14 cellular contexts compared by ENCODE assay signal in the genomic region with DNA sequence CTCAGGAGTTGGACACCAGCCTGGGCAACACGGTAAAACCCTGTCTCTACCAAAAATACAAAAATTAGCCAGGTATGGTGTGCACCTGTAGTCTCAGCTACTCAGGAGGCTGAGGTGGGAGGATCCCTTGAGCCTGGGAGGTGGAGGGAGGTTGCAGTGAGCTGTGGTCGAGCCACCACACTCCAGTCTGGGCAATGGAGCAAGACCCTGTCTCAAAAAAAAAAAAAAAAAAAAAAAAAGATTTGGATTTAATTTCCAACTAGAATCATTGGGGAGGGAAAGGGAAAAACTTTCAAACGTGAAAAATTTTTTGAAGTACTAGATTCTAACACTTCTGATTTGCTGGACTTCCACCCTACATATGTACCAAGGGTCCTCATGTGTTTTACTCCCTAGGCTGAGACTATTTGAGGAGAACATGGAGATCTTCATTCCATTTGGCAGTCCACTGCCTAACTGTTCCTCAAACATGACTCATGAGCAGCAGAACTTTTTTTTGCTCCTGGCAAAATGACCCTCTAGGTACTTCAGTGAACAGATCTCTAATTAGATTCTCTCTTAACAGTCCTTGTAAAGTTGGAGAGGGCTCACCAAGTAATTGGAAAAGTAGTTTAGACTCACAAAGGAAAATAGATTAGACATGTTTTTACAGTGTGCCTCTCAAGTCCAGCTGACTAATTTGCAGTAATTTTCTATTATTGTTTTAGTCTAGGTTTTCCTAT.
DNase-seq lines count a peak whose midpoint lies in the region; ATAC-seq, FAIRE-seq and TF ChIP-seq lines count a peak whose summit lies in the region.
"Had no signal": no experiment of that assay in that cellular context is flagged by ENCODE, and none has a peak within 500 bp of the region (broad histone marks: within the 10 kb centered on the region; RNA-seq: fewer than 3 reads in every experiment).

No MANE protein-coding gene starts in this region.

- DNase-seq in A549 (ENCODE audit: low read depth in 1 of 2, low spot score in 1 of 2): peak; percentile 13 to 36
- DNase-seq in H4 (ENCODE audit: low spot score): peak; percentile 21
- DNase-seq in SW480 (ENCODE audit: low spot score): peak; percentile 31
- peak; percentile 50 for DNase-seq in fibroblast of pulmonary artery (ENCODE audit: low read depth)
- DNase-seq in amniotic stem cell (lab: John Stamatoyannopoulos, UW): no peak
- no peak for DNase-seq in RKO (ENCODE audit: low spot score)
- no peak for DNase-seq in SKM-1 (lab: John Stamatoyannopoulos, UW; ENCODE audit: unreplicated experiment)
- DNase-seq: activated CD4-positive, alpha-beta T cell treated with anti-CD3 and anti-CD28 coated beads for 48 hours; activated T-cell treated with anti-CD3 and anti-CD28 coated beads, Interleukin-2, amount 50 U/mL, for 48 hours; body of pancreas; midbrain; NCI-H1930 had no signal

- TF ChIP-seq EP300 in A549 (IDR thresholded peaks at IDR 0.05): no peak

- H3K4me2 ChIP-seq in A549: peak overlapping the region; percentile 86

- H3K9me3 ChIP-seq in A549: no peaks in the 10 kb centered on the region
- H3K9me3 ChIP-seq: body of pancreas, vagina had no signal

- 29% methylated on average over 3 of the region's 3 CpGs for WGBS in A549 (ENCODE audit: missing lambda C conversion rate)

- H3K27ac ChIP-seq in A549: peak overlapping the region; percentile 89 to 90
- H3K27ac ChIP-seq: vagina had no signal

- no peak for TF ChIP-seq RAD21 in A549 (conservative IDR thresholded peaks at IDR 0.05 in 1 of 2, IDR thresholded peaks at IDR 0.05 in 1 of 2)

- TF ChIP-seq POLR2A in A549 (IDR thresholded peaks at IDR 0.05; ENCODE audit: low read length): no peak

- TF ChIP-seq CTCF in A549 (IDR thresholded peaks at IDR 0.05) (no peak), fibroblast of pulmonary artery (IDR thresholded peaks at IDR 0.05; ENCODE audit: low read length, missing control alignments) (no peak)

- ATAC-seq in A549 (peak in 1 of 2 experiments; percentile 53; a peak in 3 of 6 replicates), GM18870 (IDR thresholded peaks at IDR 0.05; ENCODE audit: unreplicated experiment) (no peak)

- CTCF ChIA-PET in A549 (lab: Yijun Ruan, JAX): no interaction called here

- POLR2A ChIA-PET in A549 (lab: Yijun Ruan, JAX): no interaction called here

- peaks cover 36% of the 10 kb centered on the region for H3K4me1 ChIP-seq in A549

- FAIRE-seq in A549 (lab: Jason Lieb, UNC): peak; percentile 56

- H3K4me3 ChIP-seq in A549 (no peak overlapping the region; the same call in 2 of the 3 replicates), fibroblast of pulmonary artery (replicated peaks; ENCODE audit: low read depth, low read length) (no peak overlapping the region)
- H3K4me3 ChIP-seq: body of pancreas, vagina had no signal

TF ChIP-seq in A549, 52 proteins besides CTCF, POLR2A, EP300 and RAD21:
- no peak for TF ChIP-seq FOSL2 (IDR thresholded peaks at IDR 0.05)
- peak; percentile 37; the same call in 1 of the 2 replicates for TF ChIP-seq FOSL2 (CRISPR knock-in tag; IDR thresholded peaks at IDR 0.05)
- TF ChIP-seq JUNB (IDR thresholded peaks at IDR 0.05): 0 out of 2 replicates have a peak, but pooled peaks have one; percentile 6
- no peak for TF ChIP-seq SREBF2 (IDR thresholded peaks at IDR 0.05)

Comparison
In these comparisons a context has a peak if more than half of its experiments do, and no peak if none do; other contexts are left out.
1. DNase-seq: peak in A549 (2 of 2), H4 (single experiment), SW480 (single experiment) and fibroblast of pulmonary artery (single experiment); none in amniotic stem cell (single experiment), RKO (single experiment) and SKM-1 (single experiment).